In the genomic region with DNA sequence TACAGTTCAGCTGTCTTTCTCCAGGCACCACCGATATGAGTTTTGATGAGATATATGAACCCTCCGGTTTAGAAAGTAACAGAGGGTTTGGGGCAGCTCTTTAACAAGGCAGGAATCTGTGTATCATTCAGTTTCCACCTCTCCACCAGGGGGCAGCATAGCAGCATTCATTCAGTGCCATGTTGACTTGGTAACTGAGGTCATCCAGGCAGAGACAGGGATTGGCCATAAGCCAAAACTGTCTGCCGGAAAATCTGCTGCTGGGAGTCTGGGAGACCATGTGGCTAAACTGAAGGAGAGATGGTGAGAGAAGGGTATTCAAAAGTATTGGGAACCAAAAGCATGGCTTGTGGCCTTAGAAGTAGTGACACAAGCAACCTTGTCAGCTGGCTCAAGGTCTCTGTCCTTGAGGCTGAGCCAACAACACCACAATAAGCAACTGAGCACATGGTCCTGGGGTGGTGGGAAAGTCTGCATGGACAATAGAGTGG, we compare ENCODE assay signal across 8 cellular contexts.
DNase-seq lines count a peak whose midpoint lies in the region; ATAC-seq, FAIRE-seq and TF ChIP-seq lines count a peak whose summit lies in the region.

No MANE protein-coding gene starts in this region.

- no peak overlapping the region for H3K27ac ChIP-seq in gastroesophageal sphincter

- no peak overlapping the region for H3K4me3 ChIP-seq in AG04449 (ENCODE audit: low read depth, low read length)
- no peak overlapping the region for H3K4me3 ChIP-seq in gastroesophageal sphincter

- peaks cover 14% of the 10 kb centered on the region for H3K27me3 ChIP-seq in gastroesophageal sphincter

- peak; percentile 9 for FAIRE-seq in GM12892 (lab: Jason Lieb, UNC)

- intact Hi-C loops in activated CD8-positive, alpha-beta T cell treated with anti-CD3 and anti-CD28 coated beads for 36 hours (cut with micrococcal nuclease): no loop called here

- CTCF ChIA-PET in AG04449 (lab: Yijun Ruan, JAX): interaction anchor here (0.8 to 2.2 kb wide), 2 partner anchors 18 to 335 kb away, joined by 4 to 12 read pairs; no protein-coding TSS in a partner anchor
- CTCF ChIA-PET in activated CD8-positive, alpha-beta T cell treated with anti-CD3 and anti-CD28 coated beads for 36 hours (lab: Charles Lee): interaction anchor here (0.6 to 3.5 kb wide), 9 partner anchors 9 to 118 kb away, joined by 3 to 27 read pairs (median 3); no protein-coding TSS in a partner anchor

- 27 to 50% methylated on average over 2 to 3 of the region's 3 CpGs for WGBS in gastroesophageal sphincter (ENCODE audit: low coverage in 1 of 2), 2 donors

- POLR2A ChIA-PET in AG04449 (lab: Yijun Ruan, JAX): no interaction called here
- POLR2A ChIA-PET in activated CD8-positive, alpha-beta T cell treated with anti-CD3 and anti-CD28 coated beads for 36 hours (lab: Charles Lee): no interaction called here

- TF ChIP-seq CTCF in AG04449 (IDR thresholded peaks at IDR 0.05; ENCODE audit: insufficient read depth, low read length, missing control alignments): peak; percentile 42
- TF ChIP-seq CTCF in activated CD8-positive, alpha-beta T cell treated with anti-CD3 and anti-CD28 coated beads for 36 hours (IDR thresholded peaks at IDR 0.05): peak; percentile 67
- TF ChIP-seq CTCF in gastroesophageal sphincter (IDR thresholded peaks at IDR 0.05): peak; percentile 23 to 60 (median 37)

- peaks cover 1% of the 10 kb centered on the region for H3K9me3 Mint-ChIP-seq in activated CD8-positive, alpha-beta T cell treated with anti-CD3 and anti-CD28 coated beads for 36 hours

- TF ChIP-seq POLR2A in GM12892 (IDR thresholded peaks at IDR 0.05; ENCODE audit: low read depth, low read length) (no peak), gastroesophageal sphincter (IDR thresholded peaks at IDR 0.05) (no peak)

- DNase-seq in AG04449 (ENCODE audit: low read depth, low spot score) (no peak), GM12892 (ENCODE audit: insufficient read length) (peak; percentile 26), NCI-H2227 treated with DMSO at 0.1 percent for 48 hours (lab: John Stamatoyannopoulos, UW) (peak; percentile 19), pons (ENCODE audit: low spot score) (peak; percentile 66), DMS114 treated with DMSO at 0.1 percent for 48 hours (lab: John Stamatoyannopoulos, UW; ENCODE audit: unreplicated experiment) (no peak)
- peak; percentile 66 for DNase-seq in activated CD8-positive, alpha-beta T cell treated with anti-CD3 and anti-CD28 coated beads for 36 hours

- no peak overlapping the region for H3K4me3 Mint-ChIP-seq in activated CD8-positive, alpha-beta T cell treated with anti-CD3 and anti-CD28 coated beads for 36 hours

- H3K36me3 Mint-ChIP-seq in activated CD8-positive, alpha-beta T cell treated with anti-CD3 and anti-CD28 coated beads for 36 hours (ENCODE audit: low read depth): no peaks in the 10 kb centered on the region

- H3K4me1 Mint-ChIP-seq in activated CD8-positive, alpha-beta T cell treated with anti-CD3 and anti-CD28 coated beads for 36 hours (ENCODE audit: low read depth): no peaks in the 10 kb centered on the region

- ATAC-seq in HG03280 (IDR thresholded peaks at IDR 0.05; ENCODE audit: unreplicated experiment): peak; percentile 78
- no peak for ATAC-seq in activated CD8-positive, alpha-beta T cell treated with anti-CD3 and anti-CD28 coated beads for 36 hours
- ATAC-seq in gastroesophageal sphincter: peak; percentile 57

- no peaks in the 10 kb centered on the region for H3K9me3 ChIP-seq in gastroesophageal sphincter

- no peak overlapping the region for H3K27ac Mint-ChIP-seq in activated CD8-positive, alpha-beta T cell treated with anti-CD3 and anti-CD28 coated beads for 36 hours

- no peaks in the 10 kb centered on the region for H3K36me3 ChIP-seq in gastroesophageal sphincter

- peaks cover 12% of the 10 kb centered on the region for H3K27me3 Mint-ChIP-seq in activated CD8-positive, alpha-beta T cell treated with anti-CD3 and anti-CD28 coated beads for 36 hours

- TF ChIP-seq EP300 in gastroesophageal sphincter (IDR thresholded peaks at IDR 0.05): no peak

- H3K4me1 ChIP-seq in gastroesophageal sphincter: peaks cover 0 to 6% (median 6%) of the 10 kb centered on the region in 3 donors

Comparison
In these comparisons a context has a peak if more than half of its experiments do, and no peak if none do; other contexts are left out.
1. DNase-seq: peak in GM12892 (single experiment), NCI-H2227 treated with DMSO at 0.1 percent for 48 hours (single experiment), activated CD8-positive, alpha-beta T cell treated with anti-CD3 and anti-CD28 coated beads for 36 hours (single experiment) and pons (single experiment); none in AG04449 (single experiment) and DMS114 treated with DMSO at 0.1 percent for 48 hours (single experiment).
2. Peak in every context shown above with its lines, with median percentiles within 50 percentile points of each other: CTCF ChIP-seq.